ENCODE assay signal across 8 cellular contexts in the genomic region with DNA sequence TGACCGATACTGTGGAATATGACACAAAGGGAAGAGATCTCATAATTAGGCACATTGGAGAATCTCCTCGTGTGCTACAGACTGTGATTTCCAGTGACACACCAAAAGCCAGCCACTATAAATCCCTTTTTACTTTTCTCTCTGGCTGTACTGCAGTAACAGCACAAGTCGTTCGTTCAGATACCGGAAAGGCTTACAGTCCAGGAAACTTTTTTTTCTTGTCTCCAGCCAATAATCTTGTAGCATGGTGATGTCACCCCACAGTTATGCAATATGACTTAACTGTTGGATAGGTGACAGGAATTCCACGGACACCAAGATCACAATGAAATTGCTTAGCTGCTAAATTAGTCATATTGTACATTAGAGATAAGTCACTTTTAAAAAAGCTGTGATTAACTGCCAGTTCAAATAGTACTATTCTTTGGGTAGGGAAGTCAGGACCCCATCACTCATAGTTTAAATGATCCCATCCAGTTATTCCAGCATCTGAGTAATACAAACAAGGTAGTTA. TPM values are rescaled to one million over a fixed set of nuclear protein-coding genes. Genes with fewer than 3 reads are reported as not detected.
A peak's percentile ranks its signal among the peaks of the same experiment; 100 is the strongest.
DNase-seq lines count a peak whose midpoint lies in the region; ATAC-seq and TF ChIP-seq lines count a peak whose summit lies in the region.

No MANE protein-coding gene starts in this region.

- POLR2A ChIA-PET in HEK293T (lab: Yijun Ruan, JAX) = interaction anchor here (1.0 to 2.0 kb wide), 3 partner anchors 13 to 40 kb away, joined by 3 to 11 read pairs (median 4); a partner anchor contains a TSS
- POLR2A ChIA-PET in WTC11 (lab: Charles Lee) = no interaction called here

- peak overlapping the region; percentile 27 to 70 (median 64) for H3K27ac ChIP-seq in gastrocnemius medialis

- H3K36me3 ChIP-seq in gastrocnemius medialis = no peaks in the 10 kb centered on the region

- peak overlapping the region in 3 of 4 donors; percentile 17 to 35 (median 22) for H3K4me3 ChIP-seq in gastrocnemius medialis

- peaks cover 45% of the 10 kb centered on the region for H3K4me1 Mint-ChIP-seq in WTC11

- H3K27me3 ChIP-seq in gastrocnemius medialis = no peaks in the 10 kb centered on the region

- peak overlapping the region; percentile 18; the same call in 1 of the 2 replicates for H3K27ac Mint-ChIP-seq in WTC11

- peak in 1 of 2 donors; percentile 23 for TF ChIP-seq POLR2A in gastrocnemius medialis (IDR thresholded peaks at IDR 0.05)

- ATAC-seq in WTC11 (no peak), left cardiac atrium (peak; percentile 93 to 96), gastrocnemius medialis (peak; percentile 94 to 96), GM18498 (IDR thresholded peaks at IDR 0.05; ENCODE audit: unreplicated experiment) (no peak), GM19395 (IDR thresholded peaks at IDR 0.05; ENCODE audit: unreplicated experiment) (no peak)

- H3K27me3 Mint-ChIP-seq in WTC11 (ENCODE audit: low read depth) = no peaks in the 10 kb centered on the region

- in situ Hi-C loops in gastrocnemius medialis (cut with MboI; ENCODE audit: low sequenced_read_pairs in 4 of 4) = no loop called here

- no peaks in the 10 kb centered on the region for H3K36me3 Mint-ChIP-seq in WTC11

- H3K9me3 ChIP-seq in gastrocnemius medialis = peaks cover 0 to 3% (median 0%) of the 10 kb centered on the region in 3 donors

- peaks cover 5 to 24% of the 10 kb centered on the region in 2 donors for H3K4me1 ChIP-seq in gastrocnemius medialis

- H3K4me3 Mint-ChIP-seq in WTC11 = no peak overlapping the region

- H3K9me3 Mint-ChIP-seq in WTC11 = peaks cover 3% of the 10 kb centered on the region; the same call in 1 of the 2 replicates

- TF ChIP-seq CTCF in WTC11 (IDR thresholded peaks at IDR 0.05) = no peak
- TF ChIP-seq CTCF in gastrocnemius medialis (IDR thresholded peaks at IDR 0.05 in 4 of 5, conservative IDR thresholded peaks at IDR 0.05 in 1 of 5) = no peak

- CTCF ChIA-PET in HEK293T (lab: Yijun Ruan, JAX) (interaction anchor here (0.5 kb wide), 1 partner anchor 73 kb away, joined by 4 read pairs; no protein-coding TSS in a partner anchor), WTC11 (lab: Charles Lee) (no interaction called here)

- intact Hi-C loops in left cardiac atrium (cut with DNase I) = loop anchor here in 1 of 2 donors (5.0 kb wide), 1 partner anchor 36 kb away; a partner anchor contains a TSS
- intact Hi-C loops in gastrocnemius medialis (cut with DNase I; ENCODE audit: low total_unique reads) = no loop called here

- DNase-seq in HEK293T (ENCODE audit: extremely low spot score) = peak; percentile 59
- no peak for DNase-seq in WTC11 (ENCODE audit: low spot score)
- peak; percentile 27 for DNase-seq in left cardiac atrium
- DNase-seq in gastrocnemius medialis = peak; percentile 33 to 49
- DNase-seq in NCI-H1436 treated with DMSO at 0.1 percent for 48 hours (lab: John Stamatoyannopoulos, UW) = no peak
- DNase-seq in GM19240 (ENCODE audit: insufficient read length, low spot score) = no peak

TF ChIP-seq in HEK293T, 16 proteins besides CTCF, POLR2A, EP300 and RAD21:
- TF ChIP-seq FOXM1 (IDR thresholded peaks at IDR 0.05; ENCODE audit: borderline replicate concordance) (no peak), SP1 (IDR thresholded peaks at IDR 0.05) (no peak), ARNT (IDR thresholded peaks at IDR 0.05) (no peak), LEF1 (IDR thresholded peaks at IDR 0.05; ENCODE audit: borderline replicate concordance) (no peak), BHLHE40 (IDR thresholded peaks at IDR 0.05; ENCODE audit: borderline replicate concordance) (no peak), TARDBP (IDR thresholded peaks at IDR 0.05) (no peak), ZNF384 (IDR thresholded peaks at IDR 0.05) (peak; percentile 93), HDGF (IDR thresholded peaks at IDR 0.05; ENCODE audit: borderline replicate concordance) (no peak), CTBP1 (IDR thresholded peaks at IDR 0.05; ENCODE audit: borderline replicate concordance) (no peak), SUZ12 (IDR thresholded peaks at IDR 0.05) (no peak), ELF4 (IDR thresholded peaks at IDR 0.05) (no peak), FOXK2 (IDR thresholded peaks at IDR 0.05) (no peak), NFRKB (IDR thresholded peaks at IDR 0.05) (no peak), FOXA1 (IDR thresholded peaks at IDR 0.05) (no peak)
- TF ChIP-seq, protein P1, sequence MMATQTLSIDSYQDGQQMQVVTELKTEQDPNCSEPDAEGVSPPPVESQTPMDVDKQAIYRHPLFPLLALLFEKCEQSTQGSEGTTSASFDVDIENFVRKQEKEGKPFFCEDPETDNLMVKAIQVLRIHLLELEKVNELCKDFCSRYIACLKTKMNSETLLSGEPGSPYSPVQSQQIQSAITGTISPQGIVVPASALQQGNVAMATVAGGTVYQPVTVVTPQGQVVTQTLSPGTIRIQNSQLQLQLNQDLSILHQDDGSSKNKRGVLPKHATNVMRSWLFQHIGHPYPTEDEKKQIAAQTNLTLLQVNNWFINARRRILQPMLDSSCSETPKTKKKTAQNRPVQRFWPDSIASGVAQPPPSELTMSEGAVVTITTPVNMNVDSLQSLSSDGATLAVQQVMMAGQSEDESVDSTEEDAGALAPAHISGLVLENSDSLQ (IDR thresholded peaks at IDR 0.05) = peak; percentile 38; the same call in 1 of the 2 replicates
TF ChIP-seq in HEK293T: peak in this region for 2.

TF ChIP-seq in WTC11, 78 proteins besides CTCF, POLR2A, EP300 and RAD21 (continues in another document):
- TF ChIP-seq KAT7 (CRISPR knock-in tag; IDR thresholded peaks at IDR 0.05; ENCODE audit: borderline replicate concordance) (no peak), ZNF263 (CRISPR knock-in tag; IDR thresholded peaks at IDR 0.05; ENCODE audit: low read depth) (no peak), ZNF396 (CRISPR knock-in tag; IDR thresholded peaks at IDR 0.05; ENCODE audit: borderline replicate concordance) (no peak), FOXJ3 (CRISPR knock-in tag; IDR thresholded peaks at IDR 0.05; ENCODE audit: borderline replicate concordance) (no peak)
- TF ChIP-seq, protein P2, sequence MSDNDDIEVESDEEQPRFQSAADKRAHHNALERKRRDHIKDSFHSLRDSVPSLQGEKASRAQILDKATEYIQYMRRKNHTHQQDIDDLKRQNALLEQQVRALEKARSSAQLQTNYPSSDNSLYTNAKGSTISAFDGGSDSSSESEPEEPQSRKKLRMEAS (CRISPR knock-in tag; IDR thresholded peaks at IDR 0.05) = no peak
- TF ChIP-seq, protein P3, sequence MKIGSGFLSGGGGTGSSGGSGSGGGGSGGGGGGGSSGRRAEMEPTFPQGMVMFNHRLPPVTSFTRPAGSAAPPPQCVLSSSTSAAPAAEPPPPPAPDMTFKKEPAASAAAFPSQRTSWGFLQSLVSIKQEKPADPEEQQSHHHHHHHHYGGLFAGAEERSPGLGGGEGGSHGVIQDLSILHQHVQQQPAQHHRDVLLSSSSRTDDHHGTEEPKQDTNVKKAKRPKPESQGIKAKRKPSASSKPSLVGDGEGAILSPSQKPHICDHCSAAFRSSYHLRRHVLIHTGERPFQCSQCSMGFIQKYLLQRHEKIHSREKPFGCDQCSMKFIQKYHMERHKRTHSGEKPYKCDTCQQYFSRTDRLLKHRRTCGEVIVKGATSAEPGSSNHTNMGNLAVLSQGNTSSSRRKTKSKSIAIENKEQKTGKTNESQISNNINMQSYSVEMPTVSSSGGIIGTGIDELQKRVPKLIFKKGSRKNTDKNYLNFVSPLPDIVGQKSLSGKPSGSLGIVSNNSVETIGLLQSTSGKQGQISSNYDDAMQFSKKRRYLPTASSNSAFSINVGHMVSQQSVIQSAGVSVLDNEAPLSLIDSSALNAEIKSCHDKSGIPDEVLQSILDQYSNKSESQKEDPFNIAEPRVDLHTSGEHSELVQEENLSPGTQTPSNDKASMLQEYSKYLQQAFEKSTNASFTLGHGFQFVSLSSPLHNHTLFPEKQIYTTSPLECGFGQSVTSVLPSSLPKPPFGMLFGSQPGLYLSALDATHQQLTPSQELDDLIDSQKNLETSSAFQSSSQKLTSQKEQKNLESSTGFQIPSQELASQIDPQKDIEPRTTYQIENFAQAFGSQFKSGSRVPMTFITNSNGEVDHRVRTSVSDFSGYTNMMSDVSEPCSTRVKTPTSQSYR (CRISPR knock-in tag; IDR thresholded peaks at IDR 0.05) = no peak
- TF ChIP-seq, protein P4, sequence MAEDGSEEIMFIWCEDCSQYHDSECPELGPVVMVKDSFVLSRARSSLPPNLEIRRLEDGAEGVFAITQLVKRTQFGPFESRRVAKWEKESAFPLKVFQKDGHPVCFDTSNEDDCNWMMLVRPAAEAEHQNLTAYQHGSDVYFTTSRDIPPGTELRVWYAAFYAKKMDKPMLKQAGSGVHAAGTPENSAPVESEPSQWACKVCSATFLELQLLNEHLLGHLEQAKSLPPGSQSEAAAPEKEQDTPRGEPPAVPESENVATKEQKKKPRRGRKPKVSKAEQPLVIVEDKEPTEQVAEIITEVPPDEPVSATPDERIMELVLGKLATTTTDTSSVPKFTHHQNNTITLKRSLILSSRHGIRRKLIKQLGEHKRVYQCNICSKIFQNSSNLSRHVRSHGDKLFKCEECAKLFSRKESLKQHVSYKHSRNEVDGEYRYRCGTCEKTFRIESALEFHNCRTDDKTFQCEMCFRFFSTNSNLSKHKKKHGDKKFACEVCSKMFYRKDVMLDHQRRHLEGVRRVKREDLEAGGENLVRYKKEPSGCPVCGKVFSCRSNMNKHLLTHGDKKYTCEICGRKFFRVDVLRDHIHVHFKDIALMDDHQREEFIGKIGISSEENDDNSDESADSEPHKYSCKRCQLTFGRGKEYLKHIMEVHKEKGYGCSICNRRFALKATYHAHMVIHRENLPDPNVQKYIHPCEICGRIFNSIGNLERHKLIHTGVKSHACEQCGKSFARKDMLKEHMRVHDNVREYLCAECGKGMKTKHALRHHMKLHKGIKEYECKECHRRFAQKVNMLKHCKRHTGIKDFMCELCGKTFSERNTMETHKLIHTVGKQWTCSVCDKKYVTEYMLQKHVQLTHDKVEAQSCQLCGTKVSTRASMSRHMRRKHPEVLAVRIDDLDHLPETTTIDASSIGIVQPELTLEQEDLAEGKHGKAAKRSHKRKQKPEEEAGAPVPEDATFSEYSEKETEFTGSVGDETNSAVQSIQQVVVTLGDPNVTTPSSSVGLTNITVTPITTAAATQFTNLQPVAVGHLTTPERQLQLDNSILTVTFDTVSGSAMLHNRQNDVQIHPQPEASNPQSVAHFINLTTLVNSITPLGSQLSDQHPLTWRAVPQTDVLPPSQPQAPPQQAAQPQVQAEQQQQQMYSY (CRISPR knock-in tag; IDR thresholded peaks at IDR 0.05) = no peak

RNA-seq across cellular contexts. Expression of a gene that starts 36.3 kb away (rescaled TPM):
- total RNA-seq in WTC11 (2021) = 20.1 to 24.0 TPM (median 21.1 TPM) in 3 replicates
- 10 to 100 TPM; 24.0 to 34.9 TPM for total RNA-seq in left cardiac atrium
- 10 to 100 TPM; 12.9 to 16.1 (median 14.0) TPM for total RNA-seq in gastrocnemius medialis

Comparison
In these comparisons a context has a peak if more than half of its experiments do, and no peak if none do; other contexts are left out.
1. DNase-seq: peak in HEK293T (single experiment), left cardiac atrium (single experiment) and gastrocnemius medialis (2 of 2); none in WTC11 (single experiment), NCI-H1436 treated with DMSO at 0.1 percent for 48 hours (single experiment) and GM19240 (single experiment).
2. ATAC-seq: peak in left cardiac atrium (2 of 2) and gastrocnemius medialis (2 of 2); none in WTC11 (single experiment), GM18498 (single experiment) and GM19395 (single experiment).